ENCODE assay signal across 8 cellular contexts in the genomic region with DNA sequence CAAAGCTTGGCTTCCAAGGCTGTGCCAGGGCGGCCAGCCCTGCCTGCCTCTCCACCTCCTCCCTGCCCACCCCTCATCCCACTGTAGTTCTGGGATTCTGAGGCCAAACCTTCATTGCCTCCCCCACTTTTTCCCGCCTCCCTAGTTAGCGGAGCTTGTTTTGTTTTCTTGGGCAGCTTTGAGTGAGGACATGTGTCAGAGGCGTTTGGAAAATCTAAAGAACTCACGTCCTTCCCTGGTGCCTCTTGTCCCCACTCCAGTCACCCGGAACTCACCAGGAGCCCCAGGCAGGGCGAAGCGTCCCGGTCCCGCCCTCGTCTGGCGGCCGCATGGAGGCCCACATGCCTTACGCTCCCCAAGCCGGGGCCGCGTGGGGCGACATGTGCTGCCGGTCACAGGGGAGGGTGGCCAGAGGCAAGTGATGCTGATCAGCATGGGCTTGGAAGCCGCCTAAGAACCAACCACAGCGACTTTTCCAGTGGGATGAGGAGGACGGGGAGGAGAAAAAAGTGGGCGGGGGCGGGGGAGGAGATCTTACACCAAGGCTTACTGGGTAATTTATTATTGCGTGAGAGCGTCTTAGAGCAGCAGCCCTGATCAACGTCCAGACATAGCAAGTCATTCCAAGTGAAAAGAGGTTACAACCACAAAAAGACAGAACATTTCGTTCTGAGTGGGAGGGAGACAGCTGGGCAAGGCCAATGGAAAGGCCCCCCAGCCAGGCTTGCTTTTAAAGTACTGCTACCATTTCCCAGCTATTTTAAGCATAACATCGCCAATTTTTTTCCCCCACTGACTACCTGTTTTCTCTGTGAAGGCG. TPM values are rescaled to one million over a fixed set of nuclear protein-coding genes. Genes with fewer than 3 reads are reported as not detected.
A peak's percentile ranks its signal among the peaks of the same experiment; 100 is the strongest.
DNase-seq lines count a peak whose midpoint lies in the region; ATAC-seq and TF ChIP-seq lines count a peak whose summit lies in the region.

No MANE protein-coding gene starts in this region.

- H3K36me3 ChIP-seq in HEK293 (ENCODE audit: control insufficient read depth in 2 of 2, insufficient read depth in 1 of 2, low read length in 2 of 2) = no peaks in the 10 kb centered on the region
- H3K36me3 ChIP-seq in OCI-LY7 (ENCODE audit: insufficient read depth, low read length) = no peaks in the 10 kb centered on the region
- H3K36me3 ChIP-seq in esophagus squamous epithelium = no peaks in the 10 kb centered on the region
- no peaks in the 10 kb centered on the region for H3K36me3 ChIP-seq in tibial nerve

- no peaks in the 10 kb centered on the region for H3K27me3 ChIP-seq in CD4-positive, alpha-beta T cell (ENCODE audit: control insufficient read depth, insufficient read depth, low read length)
- H3K27me3 ChIP-seq in esophagus squamous epithelium (no peaks in the 10 kb centered on the region), tibial nerve (peaks cover 0 to 4% of the 10 kb centered on the region in 2 donors)

- 3 to 31% methylated on average over 8 to 14 of the region's 30 CpGs for WGBS in esophagus squamous epithelium, 2 donors
- WGBS in tibial nerve, 2 donors = 2 to 33% methylated on average over 10 to 30 of the region's 30 CpGs

- H3K9me3 ChIP-seq in CD4-positive, alpha-beta T cell (ENCODE audit: control insufficient read depth, low read length) = no peaks in the 10 kb centered on the region
- no peaks in the 10 kb centered on the region for H3K9me3 ChIP-seq in HEK293 (ENCODE audit: control insufficient read depth, insufficient read depth, low read depth, low read length)
- H3K9me3 ChIP-seq in OCI-LY7 (ENCODE audit: low read length) = no peaks in the 10 kb centered on the region
- no peaks in the 10 kb centered on the region for H3K9me3 ChIP-seq in esophagus squamous epithelium
- no peaks in the 10 kb centered on the region for H3K9me3 ChIP-seq in tibial nerve

- POLR2A ChIA-PET in CD4-positive, alpha-beta T cell (lab: Charles Lee) = interaction anchor here (0.9 to 18.0 kb wide), 7 partner anchors 8 to 99 kb away, joined by 3 to 754 read pairs (median 10); partner anchors contain the start of genes NCBP2L, PRPS1 and TSC22D3
- POLR2A ChIA-PET in HEK293 (lab: Yijun Ruan, JAX) (interaction anchor here (0.9 to 3.9 kb wide), 4 partner anchors 10 to 99 kb away, joined by 3 to 23 read pairs (median 4); partner anchors contain the start of gene TSC22D3), OCI-LY7 (lab: Charles Lee) (interaction anchor here (0.6 to 9.3 kb wide), 7 partner anchors 19 to 49 kb away, joined by 3 to 121 read pairs (median 4); partner anchors contain the start of gene PRPS1)

- peak; percentile 94 to 96 for TF ChIP-seq EP300 in tibial nerve (IDR thresholded peaks at IDR 0.05)

- peak overlapping the region; percentile 87 for H3K4me3 Mint-ChIP-seq in CD4-positive, alpha-beta T cell
- peak overlapping the region; percentile 87 to 91 for H3K4me3 Mint-ChIP-seq in activated T-cell treated with anti-CD3 and anti-CD28 coated beads, Interleukin-2, amount 50 U/mL, for 72 hours
- H3K4me3 Mint-ChIP-seq in natural killer cell = peak overlapping the region; percentile 57

- H4K20me1 ChIP-seq in OCI-LY7 (ENCODE audit: insufficient read depth, low read length) = no peaks in the 10 kb centered on the region

- intact Hi-C loops in CD4-positive, alpha-beta T cell (cut with DNase I, micrococcal nuclease) = no loop called here
- intact Hi-C loops in OCI-LY7 (cut with micrococcal nuclease; ENCODE audit: unreplicated experiment) (no loop called here), esophagus squamous epithelium (cut with DNase I) (loop anchor here (5.0 kb wide), 1 partner anchor 36 kb away; no protein-coding TSS in a partner anchor), natural killer cell (cut with micrococcal nuclease) (no loop called here)

- ATAC-seq in CD4-positive, alpha-beta T cell (ENCODE audit: poor library complexity) = no peak
- ATAC-seq in activated T-cell treated with anti-CD3 and anti-CD28 coated beads, Interleukin-2, amount 50 U/mL, for 72 hours (replicated peaks in 1 of 2) = peak; percentile 17 to 40
- no peak for ATAC-seq in natural killer cell

- CTCF ChIA-PET in CD4-positive, alpha-beta T cell (lab: Charles Lee) = interaction anchor here (8.0 kb wide), 1 partner anchor 38 kb away, joined by 261 read pairs; no protein-coding TSS in a partner anchor
- CTCF ChIA-PET in HEK293 (lab: Yijun Ruan, JAX) = interaction anchor here (0.6 to 8.5 kb wide), 8 partner anchors 9 to 217 kb away, joined by 3 to 161 read pairs (median 5); partner anchors contain the start of genes NCBP2L and TSC22D3
- CTCF ChIA-PET in OCI-LY7 (lab: Charles Lee; ENCODE audit: unreplicated experiment) = interaction anchor here (0.6 to 2.6 kb wide), 3 partner anchors 18 to 40 kb away, joined by 3 to 10 read pairs (median 4); no protein-coding TSS in a partner anchor

- peaks cover 79% of the 10 kb centered on the region for H3K4me1 Mint-ChIP-seq in CD4-positive, alpha-beta T cell (ENCODE audit: low read depth)
- peaks cover 57% of the 10 kb centered on the region for H3K4me1 Mint-ChIP-seq in activated T-cell treated with anti-CD3 and anti-CD28 coated beads, Interleukin-2, amount 50 U/mL, for 72 hours (ENCODE audit: low read depth)
- peaks cover 35 to 61% of the 10 kb centered on the region in 2 donors for H3K4me1 Mint-ChIP-seq in natural killer cell

- DNase-seq in CD4-positive, alpha-beta T cell = peak in 8 of 10 experiments; percentile 26 to 53 (median 32)
- peak; percentile 54 for DNase-seq in OCI-LY7 (ENCODE audit: low spot score)
- DNase-seq in activated T-cell treated with anti-CD3 and anti-CD28 coated beads, Interleukin-2, amount 50 U/mL, for 72 hours = peak; percentile 56 to 63
- peak; percentile 20 for DNase-seq in esophagus squamous epithelium (lab: John Stamatoyannopoulos, UW)
- DNase-seq in natural killer cell = no peak
- peak; percentile 74 for DNase-seq in tibial nerve (ENCODE audit: low spot score in 2 of 2)
- no peak for DNase-seq in NK-92 treated with Interleukin-12 subunit alpha and Interleukin-12 subunit beta, amount 100 ng/mL, for 24 hours (lab: John Stamatoyannopoulos, UW)

- peaks cover 5% of the 10 kb centered on the region for H3K36me3 Mint-ChIP-seq in CD4-positive, alpha-beta T cell (ENCODE audit: low read depth)
- peaks cover 3 to 4% of the 10 kb centered on the region in 2 donors for H3K36me3 Mint-ChIP-seq in activated T-cell treated with anti-CD3 and anti-CD28 coated beads, Interleukin-2, amount 50 U/mL, for 72 hours (ENCODE audit: insufficient read depth in 2 of 2)
- H3K36me3 Mint-ChIP-seq in natural killer cell = no peaks in the 10 kb centered on the region

- TSS peak; percentile 76 for BruUV-seq in OCI-LY7 (replicated peaks; lab: Mats Ljungman, UMichigan)

- peaks cover 16% of the 10 kb centered on the region; the same call in 1 of the 2 replicates for H3K79me2 ChIP-seq in OCI-LY7 (ENCODE audit: insufficient read depth, low read depth, low read length)

- H3K4me2 ChIP-seq in OCI-LY7 (ENCODE audit: low read length) = peak overlapping the region; percentile 92

- H3K27ac ChIP-seq in CD4-positive, alpha-beta T cell (ENCODE audit: low read depth, low read length) = peak overlapping the region; percentile 97
- H3K27ac ChIP-seq in HEK293 (ENCODE audit: extremely low read depth, low read depth, low read length) = peak overlapping the region; percentile 86
- peak overlapping the region; percentile 89 for H3K27ac ChIP-seq in OCI-LY7 (ENCODE audit: low read depth, low read length, poor library complexity, severe bottlenecking)
- H3K27ac ChIP-seq in esophagus squamous epithelium = peak overlapping the region; percentile 91 to 98 (median 92)
- H3K27ac ChIP-seq in tibial nerve = peak overlapping the region; percentile 94 to 99 (median 96)

- peak overlapping the region; percentile 39 for H3K4me3 ChIP-seq in HEK293 (ENCODE audit: low read depth, low read length)
- H3K4me3 ChIP-seq in OCI-LY7 (ENCODE audit: low read depth, low read length, poor library complexity, severe bottlenecking) = peak overlapping the region; percentile 88
- H3K4me3 ChIP-seq in esophagus squamous epithelium = peak overlapping the region; percentile 41 to 70 (median 56)
- H3K4me3 ChIP-seq in tibial nerve = peak overlapping the region; percentile 49 to 67 (median 52)

- TF ChIP-seq CTCF in CD4-positive, alpha-beta T cell (IDR thresholded peaks at IDR 0.05) = no peak
- TF ChIP-seq CTCF in HEK293 (tag by site-specific recombination; IDR thresholded peaks at IDR 0.05) (no peak), OCI-LY7 (conservative IDR thresholded peaks at IDR 0.05; ENCODE audit: low read length) (no peak), esophagus squamous epithelium (IDR thresholded peaks at IDR 0.05) (no peak), natural killer cell (IDR thresholded peaks at IDR 0.05) (no peak), tibial nerve (IDR thresholded peaks at IDR 0.05) (peak in 1 of 5 experiments; percentile 26)

- H3K4me1 ChIP-seq in HEK293 (ENCODE audit: control insufficient read depth, insufficient read depth, low read length) (peaks cover 18% of the 10 kb centered on the region), OCI-LY7 (ENCODE audit: insufficient read depth, low read length, poor library complexity, severe bottlenecking) (peaks cover 60% of the 10 kb centered on the region), esophagus squamous epithelium (peaks cover 0 to 77% (median 29%) of the 10 kb centered on the region in 3 donors), tibial nerve (peaks cover 0 to 47% (median 24%) of the 10 kb centered on the region in 4 donors)

- H3K9me3 Mint-ChIP-seq in CD4-positive, alpha-beta T cell = no peaks in the 10 kb centered on the region
- H3K9me3 Mint-ChIP-seq in activated T-cell treated with anti-CD3 and anti-CD28 coated beads, Interleukin-2, amount 50 U/mL, for 72 hours = no peaks in the 10 kb centered on the region
- no peaks in the 10 kb centered on the region for H3K9me3 Mint-ChIP-seq in natural killer cell

- H3K9me2 ChIP-seq in OCI-LY7 (ENCODE audit: insufficient read depth, low read length) = no peaks in the 10 kb centered on the region

- peak overlapping the region; percentile 86 for H2AFZ ChIP-seq in OCI-LY7 (ENCODE audit: low read length)

- TF ChIP-seq POLR2A in esophagus squamous epithelium (IDR thresholded peaks at IDR 0.05) (peak in 2 of 4 donors; percentile 73 to 81), tibial nerve (IDR thresholded peaks at IDR 0.05) (peak in 1 of 2 donors; percentile 73)

- H3K27ac Mint-ChIP-seq in CD4-positive, alpha-beta T cell = peak overlapping the region; percentile 99
- H3K27ac Mint-ChIP-seq in activated T-cell treated with anti-CD3 and anti-CD28 coated beads, Interleukin-2, amount 50 U/mL, for 72 hours = peak overlapping the region; percentile 89
- peak overlapping the region in 1 of 2 donors; percentile 90 for H3K27ac Mint-ChIP-seq in natural killer cell

- H3K27me3 Mint-ChIP-seq in CD4-positive, alpha-beta T cell = no peaks in the 10 kb centered on the region
- peaks cover 35% of the 10 kb centered on the region for H3K27me3 Mint-ChIP-seq in activated T-cell treated with anti-CD3 and anti-CD28 coated beads, Interleukin-2, amount 50 U/mL, for 72 hours (ENCODE audit: low read depth)
- H3K27me3 Mint-ChIP-seq in natural killer cell (ENCODE audit: low read depth in 2 of 2) = peaks cover 8 to 37% of the 10 kb centered on the region in 2 donors

RNA-seq across cellular contexts. Expression of gene PRPS1, which starts 48.5 kb away (rescaled TPM):
- total RNA-seq in CD4-positive, alpha-beta T cell = 10 to 100 TPM; 66.5 to 70.4 TPM
- 57.1 and 74.0 TPM in 2 replicates for total RNA-seq in OCI-LY7 (2014; rRNA removed; shearing (Covaris generic))
- 80.0 and 88.3 TPM in 2 replicates for total RNA-seq in OCI-LY7 (2022)
- total RNA-seq in activated T-cell treated with anti-CD3 and anti-CD28 coated beads, Interleukin-2, amount 50 U/mL, for 72 hours = 10 to 100 TPM; 85.2 to 88.2 TPM
- 10 to 100 TPM in 3 of 4 donors, 1 to 10 TPM in 1; 9.1 to 18.1 (median 16.5) TPM for total RNA-seq in esophagus squamous epithelium
- total RNA-seq in natural killer cell = 10 to 100 TPM; 43.7 to 51.5 (median 49.3) TPM
- total RNA-seq in tibial nerve = 10 to 100 TPM; 19.0 to 33.3 (median 28.9) TPM

Comparison
In these comparisons a context has a peak if more than half of its experiments do, and no peak if none do; other contexts are left out.
1. ATAC-seq: peak in activated T-cell treated with anti-CD3 and anti-CD28 coated beads, Interleukin-2, amount 50 U/mL, for 72 hours (2 of 2); none in CD4-positive, alpha-beta T cell (single experiment) and natural killer cell (0 of 3).
2. DNase-seq: peak in CD4-positive, alpha-beta T cell (8 of 10), OCI-LY7 (single experiment), activated T-cell treated with anti-CD3 and anti-CD28 coated beads, Interleukin-2, amount 50 U/mL, for 72 hours (2 of 2), esophagus squamous epithelium (single experiment) and tibial nerve (2 of 2); none in natural killer cell (single experiment) and NK-92 treated with Interleukin-12 subunit alpha and Interleukin-12 subunit beta, amount 100 ng/mL, for 24 hours (single experiment).
3. Peak in every context shown above with its lines, with median percentiles within 50 percentile points of each other: H3K27ac ChIP-seq, H3K4me3 Mint-ChIP-seq and H3K4me3 ChIP-seq.